Comparison of ENCODE assay signal across 12 cellular contexts in genomic region chr10:20091698-20092097, GRCh38.
DNase-seq lines count a peak whose midpoint lies in the region; ATAC-seq, FAIRE-seq and TF ChIP-seq lines count a peak whose summit lies in the region.
"Had no signal": no experiment of that assay in that cellular context is flagged by ENCODE, and none has a peak within 500 bp of the region (broad histone marks: within the 10 kb centered on the region; RNA-seq: fewer than 3 reads in every experiment).

No MANE protein-coding gene starts in this region.

- TF ChIP-seq CTCF in pancreas (IDR thresholded peaks at IDR 0.05) (no peak), breast epithelium (IDR thresholded peaks at IDR 0.05) (no peak)

- H3K27me3 ChIP-seq in pancreas, result no peaks in the 10 kb centered on the region
- no peaks in the 10 kb centered on the region for H3K27me3 ChIP-seq in breast epithelium

- H3K4me1 ChIP-seq in pancreas (no peaks in the 10 kb centered on the region), breast epithelium (no peaks in the 10 kb centered on the region)

- intact Hi-C loops in pancreas (cut with DNase I) (no loop called here), Right ventricle myocardium inferior (cut with DNase I) (no loop called here), breast epithelium (cut with DNase I; ENCODE audit: low total_unique reads) (no loop called here)

- TF ChIP-seq POLR2A in breast epithelium (IDR thresholded peaks at IDR 0.05), result no peak

- DNase-seq in NCI-H526 treated with DMSO at 0.1 percent for 48 hours (lab: John Stamatoyannopoulos, UW), result peak; percentile 45
- no peak for DNase-seq in pancreas
- DNase-seq in Right ventricle myocardium inferior (ENCODE audit: missing footprints), result no peak
- no peak for DNase-seq in RCC 7860 (ENCODE audit: low spot score)
- no peak for DNase-seq in NCI-H187 (lab: John Stamatoyannopoulos, UW)
- no peak for DNase-seq in breast epithelium (ENCODE audit: low spot score in 2 of 2)
- DNase-seq: C1 segment of cervical spinal cord; CD4-positive, alpha-beta T cell; HCEC 1CT; HFFc6 had no signal

- no peak for ATAC-seq in pancreas
- ATAC-seq in Right ventricle myocardium inferior, result no peak

- 50 to 64% methylated on average over 5 of the region's 5 CpGs for WGBS in pancreas, 2 donors

- H3K9me3 ChIP-seq in pancreas (no peaks in the 10 kb centered on the region), breast epithelium (no peaks in the 10 kb centered on the region)

- H3K36me3 ChIP-seq in pancreas (no peaks in the 10 kb centered on the region), breast epithelium (no peaks in the 10 kb centered on the region)

- FAIRE-seq in colon (lab: Jason Lieb, UNC) (peak; percentile 91), pancreas (lab: Jason Lieb, UNC) (peak; percentile 51), RCC 7860 (lab: Jason Lieb, UNC) (no peak)
- FAIRE-seq: A204.1 had no signal

- no peak overlapping the region for H3K4me3 ChIP-seq in pancreas
- H3K4me3 ChIP-seq in breast epithelium, result no peak overlapping the region

- H3K27ac ChIP-seq in pancreas (no peak overlapping the region), breast epithelium (no peak overlapping the region)
